Comparison of ENCODE assay signal across 1 cellular context in the genomic region with DNA sequence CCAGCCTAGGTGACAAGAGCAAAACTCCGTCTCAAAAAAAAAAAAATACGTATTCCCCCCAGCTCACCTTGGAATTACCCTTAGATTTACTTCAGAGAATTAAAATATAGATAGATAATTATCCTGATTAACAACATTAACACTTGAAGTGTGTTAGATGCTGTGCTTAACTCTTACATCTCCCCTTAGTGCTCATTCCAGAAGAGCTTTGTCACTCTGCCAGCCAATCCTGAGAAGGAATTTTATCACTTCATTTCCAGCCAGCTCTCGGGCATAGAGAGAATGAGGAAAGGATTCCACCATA.
TF ChIP-seq lines count a peak whose summit lies in the region.

No MANE protein-coding gene starts in this region.

TF ChIP-seq in IMR-90, 13 proteins besides CTCF, POLR2A, EP300 and RAD21:
- TF ChIP-seq RCOR1 (IDR thresholded peaks at IDR 0.05; ENCODE audit: insufficient replicate concordance, low read length) (no peak), MAFK (IDR thresholded peaks at IDR 0.05; ENCODE audit: low read depth, low read length) (no peak), CEBPB (IDR thresholded peaks at IDR 0.05; ENCODE audit: low read depth, low read length) (no peak), SMC3 (IDR thresholded peaks at IDR 0.05; ENCODE audit: low read depth, low read length) (no peak), RFX5 (IDR thresholded peaks at IDR 0.05; ENCODE audit: low read depth, low read length) (no peak), MXI1 (IDR thresholded peaks at IDR 0.05; ENCODE audit: borderline replicate concordance, low read depth, low read length) (no peak), CHD1 (IDR thresholded peaks at IDR 0.05; ENCODE audit: low read depth, low read length) (no peak), MAZ (IDR thresholded peaks at IDR 0.05; ENCODE audit: borderline replicate concordance, low read depth, low read length) (no peak)
